In genomic region chr19:1363599-1363998, GRCh38 we compare ENCODE assay signal across 12 cellular contexts. TPM values are rescaled to one million over a fixed set of nuclear protein-coding genes. Genes with fewer than 3 reads are reported as not detected.
DNase-seq lines count a peak whose midpoint lies in the region; ATAC-seq and TF ChIP-seq lines count a peak whose summit lies in the region.
"Had no signal": no experiment of that assay in that cellular context is flagged by ENCODE, and none has a peak within 500 bp of the region (broad histone marks: within the 10 kb centered on the region; RNA-seq: fewer than 3 reads in every experiment).

No MANE protein-coding gene starts in this region.

- no peak for DNase-seq in CD14-positive monocyte (ENCODE audit: low spot score)
- peak; percentile 46 for DNase-seq in GM13976 (ENCODE audit: low spot score)
- DNase-seq in UCSD-AML1 (lab: John Stamatoyannopoulos, UW; ENCODE audit: unreplicated experiment): peak; percentile 42
- no peak for DNase-seq in mucosa of descending colon
- DNase-seq in testis: no peak
- DNase-seq in uterus: no peak
- DNase-seq in RKO (ENCODE audit: low spot score): no peak
- DNase-seq: cerebellar nuclear complex, GM23248, NCI-H187 treated with DMSO at 0.1 percent for 48 hours had no signal

- 84 to 85% methylated on average over 10 of the region's 10 CpGs for WGBS in testis, 2 donors

- H3K4me3 Mint-ChIP-seq in CD14-positive monocyte: peak overlapping the region; percentile 70 to 76

- H3K27ac Mint-ChIP-seq in CD14-positive monocyte: peak overlapping the region in 4 of 7 donors; percentile 3 to 65 (median 44)

- peaks cover 47 to 71% of the 10 kb centered on the region in 2 donors for H3K36me3 Mint-ChIP-seq in CD14-positive monocyte

- TF ChIP-seq POLR2A in testis (IDR thresholded peaks at IDR 0.05) (no peak), uterus (IDR thresholded peaks at IDR 0.05) (no peak)

- no peaks in the 10 kb centered on the region for H3K9me3 Mint-ChIP-seq in CD14-positive monocyte

- H3K9me3 ChIP-seq in mucosa of descending colon (no peaks in the 10 kb centered on the region), testis (no peaks in the 10 kb centered on the region), uterus (no peaks in the 10 kb centered on the region)

- no peak overlapping the region for H3K4me3 ChIP-seq in mucosa of descending colon
- no peak overlapping the region for H3K4me3 ChIP-seq in testis
- no peak overlapping the region for H3K4me3 ChIP-seq in uterus
- H3K4me3 ChIP-seq: GM23248 had no signal

- H3K36me3 ChIP-seq in mucosa of descending colon (ENCODE audit: low read depth) (peaks cover 8% of the 10 kb centered on the region), testis (ENCODE audit: low read depth, missing control alignments) (no peaks in the 10 kb centered on the region), uterus (no peaks in the 10 kb centered on the region)

- in situ Hi-C loops in GM13976 (cut with MboI; ENCODE audit: low sequenced_read_pairs, unreplicated experiment): no loop called here

- H3K27me3 ChIP-seq in testis (no peaks in the 10 kb centered on the region), uterus (no peaks in the 10 kb centered on the region)

- no peak for TF ChIP-seq CTCF in CD14-positive monocyte (IDR thresholded peaks at IDR 0.05)
- no peak for TF ChIP-seq CTCF in GM13976 (IDR thresholded peaks at IDR 0.05; ENCODE audit: borderline replicate concordance, control extremely low read depth, extremely low read depth, insufficient read depth, missing control alignments)
- no peak for TF ChIP-seq CTCF in mucosa of descending colon (IDR thresholded peaks at IDR 0.05)
- TF ChIP-seq CTCF in testis (IDR thresholded peaks at IDR 0.05): no peak
- no peak for TF ChIP-seq CTCF in uterus (IDR thresholded peaks at IDR 0.05)

- peaks cover 39% of the 10 kb centered on the region for H3K4me1 Mint-ChIP-seq in CD14-positive monocyte

- H3K27me3 Mint-ChIP-seq in CD14-positive monocyte (ENCODE audit: low read depth in 3 of 3): peaks cover 0 to 5% (median 2%) of the 10 kb centered on the region in 3 donors

- intact Hi-C loops in CD14-positive monocyte (cut with micrococcal nuclease): no loop called here
- intact Hi-C loops in mucosa of descending colon (cut with DNase I, micrococcal nuclease): no loop called here
- intact Hi-C loops in testis (cut with DNase I; ENCODE audit: low total_unique reads): no loop called here
- intact Hi-C loops in uterus (cut with DNase I; ENCODE audit: low total_unique reads): no loop called here

- H3K27ac ChIP-seq in testis: no peak overlapping the region
- H3K27ac ChIP-seq in uterus: no peak overlapping the region
- H3K27ac ChIP-seq: C4-2B, GM23248 had no signal

- ATAC-seq in mucosa of descending colon: peak; percentile 46
- ATAC-seq in GM19463 (IDR thresholded peaks at IDR 0.05; ENCODE audit: unreplicated experiment): no peak

- no peaks in the 10 kb centered on the region for H3K4me1 ChIP-seq in mucosa of descending colon (ENCODE audit: low read depth)
- H3K4me1 ChIP-seq in testis: peaks cover 28% of the 10 kb centered on the region
- H3K4me1 ChIP-seq in uterus: peaks cover 17 to 18% of the 10 kb centered on the region in 2 donors

RNA-seq across cellular contexts. Expression of gene NDUFS7, which starts 20.1 kb away (rescaled TPM):
- polyA plus RNA-seq in CD14-positive monocyte: 100 to 1,000 TPM; 211 to 232 TPM
- total RNA-seq in mucosa of descending colon: 100 to 1,000 TPM; 118 to 160 (median 148) TPM
- total RNA-seq in testis: 100 to 1,000 TPM; 170 to 176 TPM
- 172 TPM for polyA plus RNA-seq in testis (ENCODE audit: insufficient read depth, low read depth, low replicate concordance)
- 10 to 100 TPM; 39.2 to 65.5 (median 42.1) TPM for total RNA-seq in uterus

RNA-seq across cellular contexts. Expression of gene GAMT, which starts 37.7 kb away (rescaled TPM):
- under 1 TPM; 0.95 to 0.96 TPM for polyA plus RNA-seq in CD14-positive monocyte
- 1 to 10 TPM; 1.6 to 7.0 (median 2.1) TPM for total RNA-seq in mucosa of descending colon
- total RNA-seq in testis: 100 to 1,000 TPM; 144 to 191 TPM
- 92.2 TPM for polyA plus RNA-seq in testis (ENCODE audit: insufficient read depth, low read depth, low replicate concordance)
- total RNA-seq in uterus: 10 to 100 TPM in 2 of 4 donors, 1 to 10 TPM in 2; 3.3 to 14.4 (median 8.4) TPM

RNA-seq across cellular contexts. Expression of gene DAZAP1, which starts 43.8 kb away (rescaled TPM):
- polyA plus RNA-seq in CD14-positive monocyte (1 to 10 TPM; 3.3 to 4.2 TPM), testis (ENCODE audit: insufficient read depth, low read depth, low replicate concordance) (215 TPM)
- total RNA-seq in mucosa of descending colon (100 to 1,000 TPM; 117 to 123 (median 119) TPM), testis (10 to 100 TPM; 97.9 to 99.6 TPM), uterus (100 to 1,000 TPM in 1 of 4 donors, 10 to 100 TPM in 1, 1 to 10 TPM in 2; 1.2 to 102 (median 23.8) TPM)

Comparison
In these comparisons a context has a peak if more than half of its experiments do, and no peak if none do; other contexts are left out.
1. DNase-seq: peak in GM13976 (single experiment) and UCSD-AML1 (single experiment); none in CD14-positive monocyte (single experiment), mucosa of descending colon (0 of 3), testis (single experiment), uterus (0 of 2) and RKO (single experiment).
2. RNA of gene GAMT, which starts 37.7 kb away (total RNA-seq): 144 to 191 TPM in testis; 3.3 to 14.4 TPM in uterus and 1.6 to 7.0 TPM in mucosa of descending colon; every median in the first group is over 4 times any median in the second.